Comparison of ENCODE assay signal across 1 cellular context in the genomic region with DNA sequence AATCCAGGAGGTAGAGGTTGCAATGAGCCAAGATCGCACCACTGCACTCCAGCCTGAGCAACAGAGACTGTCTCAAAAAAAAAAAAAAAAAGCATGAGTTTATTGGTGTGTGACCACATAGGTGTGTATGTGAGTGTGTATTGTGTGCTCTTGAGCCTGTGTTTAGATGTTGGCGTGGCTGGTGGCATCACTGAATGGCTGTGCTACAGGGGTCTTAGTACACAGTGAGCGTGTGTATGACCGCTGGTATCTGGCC.
TF ChIP-seq lines count a peak whose summit lies in the region.

No MANE protein-coding gene starts in this region.

TF ChIP-seq in K562, 482 proteins besides CTCF, POLR2A, EP300 and RAD21 (continues in another document):
- TF ChIP-seq ZNF668 (CRISPR knock-in tag; IDR thresholded peaks at IDR 0.05) (no peak), EHMT2 (IDR thresholded peaks at IDR 0.05) (no peak), STAT5A (IDR thresholded peaks at IDR 0.05; ENCODE audit: borderline replicate concordance, low read length) (no peak), CBFB (CRISPR knock-in tag; IDR thresholded peaks at IDR 0.05) (peak; percentile 74; the same call in 1 of the 2 replicates), CHD1 (IDR thresholded peaks at IDR 0.05; ENCODE audit: low read length) (peak; percentile 89), MECOM (CRISPR knock-in tag; IDR thresholded peaks at IDR 0.05) (peak; percentile 9; the same call in 1 of the 2 replicates), STAG1 (CRISPR knock-in tag; IDR thresholded peaks at IDR 0.05; ENCODE audit: borderline replicate concordance) (no peak; the same call in 1 of the 2 replicates), FOXK1 (CRISPR knock-in tag; IDR thresholded peaks at IDR 0.05; ENCODE audit: borderline replicate concordance) (peak; percentile 76; the same call in 1 of the 2 replicates), TEAD4 (IDR thresholded peaks at IDR 0.05; ENCODE audit: low read length) (no peak), TEAD4 (CRISPR knock-in tag; IDR thresholded peaks at IDR 0.05; ENCODE audit: borderline replicate concordance) (0 out of 2 replicates have a peak, but pooled peaks have one; percentile 54), ZKSCAN3 (CRISPR knock-in tag; IDR thresholded peaks at IDR 0.05) (no peak), NBN (IDR thresholded peaks at IDR 0.05; ENCODE audit: low read depth) (no peak), HLTF (IDR thresholded peaks at IDR 0.05) (0 out of 2 replicates have a peak, but pooled peaks have one; percentile 63), NELFE (IDR thresholded peaks at IDR 0.05; ENCODE audit: insufficient read depth, insufficient read length) (no peak), BRD9 (IDR thresholded peaks at IDR 0.05; ENCODE audit: low read depth, partially characterized antibody) (no peak), KDM4B (IDR thresholded peaks at IDR 0.05; ENCODE audit: borderline replicate concordance in 2 of 2, low read depth in 1 of 2) (no peak), FOXA3 (CRISPR knock-in tag; conservative IDR thresholded peaks at IDR 0.05 in 1 of 2, IDR thresholded peaks at IDR 0.05 in 1 of 2) (peak in 1 of 2 experiments; percentile 81; a peak in 2 of 4 replicates), ZNF282 (CRISPR knock-in tag; IDR thresholded peaks at IDR 0.05) (0 out of 2 replicates have a peak, but pooled peaks have one; percentile 37), C11orf30 (IDR thresholded peaks at IDR 0.05; ENCODE audit: low read depth) (no peak)
- TF ChIP-seq, protein P1, sequence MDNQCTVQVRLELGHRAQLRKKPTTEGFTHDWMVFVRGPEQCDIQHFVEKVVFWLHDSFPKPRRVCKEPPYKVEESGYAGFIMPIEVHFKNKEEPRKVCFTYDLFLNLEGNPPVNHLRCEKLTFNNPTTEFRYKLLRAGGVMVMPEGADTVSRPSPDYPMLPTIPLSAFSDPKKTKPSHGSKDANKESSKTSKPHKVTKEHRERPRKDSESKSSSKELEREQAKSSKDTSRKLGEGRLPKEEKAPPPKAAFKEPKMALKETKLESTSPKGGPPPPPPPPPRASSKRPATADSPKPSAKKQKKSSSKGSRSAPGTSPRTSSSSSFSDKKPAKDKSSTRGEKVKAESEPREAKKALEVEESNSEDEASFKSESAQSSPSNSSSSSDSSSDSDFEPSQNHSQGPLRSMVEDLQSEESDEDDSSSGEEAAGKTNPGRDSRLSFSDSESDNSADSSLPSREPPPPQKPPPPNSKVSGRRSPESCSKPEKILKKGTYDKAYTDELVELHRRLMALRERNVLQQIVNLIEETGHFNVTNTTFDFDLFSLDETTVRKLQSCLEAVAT (IDR thresholded peaks at IDR 0.05), result peak; percentile 14 to 37; a peak in 2 of 4 replicates
- TF ChIP-seq, protein P2, sequence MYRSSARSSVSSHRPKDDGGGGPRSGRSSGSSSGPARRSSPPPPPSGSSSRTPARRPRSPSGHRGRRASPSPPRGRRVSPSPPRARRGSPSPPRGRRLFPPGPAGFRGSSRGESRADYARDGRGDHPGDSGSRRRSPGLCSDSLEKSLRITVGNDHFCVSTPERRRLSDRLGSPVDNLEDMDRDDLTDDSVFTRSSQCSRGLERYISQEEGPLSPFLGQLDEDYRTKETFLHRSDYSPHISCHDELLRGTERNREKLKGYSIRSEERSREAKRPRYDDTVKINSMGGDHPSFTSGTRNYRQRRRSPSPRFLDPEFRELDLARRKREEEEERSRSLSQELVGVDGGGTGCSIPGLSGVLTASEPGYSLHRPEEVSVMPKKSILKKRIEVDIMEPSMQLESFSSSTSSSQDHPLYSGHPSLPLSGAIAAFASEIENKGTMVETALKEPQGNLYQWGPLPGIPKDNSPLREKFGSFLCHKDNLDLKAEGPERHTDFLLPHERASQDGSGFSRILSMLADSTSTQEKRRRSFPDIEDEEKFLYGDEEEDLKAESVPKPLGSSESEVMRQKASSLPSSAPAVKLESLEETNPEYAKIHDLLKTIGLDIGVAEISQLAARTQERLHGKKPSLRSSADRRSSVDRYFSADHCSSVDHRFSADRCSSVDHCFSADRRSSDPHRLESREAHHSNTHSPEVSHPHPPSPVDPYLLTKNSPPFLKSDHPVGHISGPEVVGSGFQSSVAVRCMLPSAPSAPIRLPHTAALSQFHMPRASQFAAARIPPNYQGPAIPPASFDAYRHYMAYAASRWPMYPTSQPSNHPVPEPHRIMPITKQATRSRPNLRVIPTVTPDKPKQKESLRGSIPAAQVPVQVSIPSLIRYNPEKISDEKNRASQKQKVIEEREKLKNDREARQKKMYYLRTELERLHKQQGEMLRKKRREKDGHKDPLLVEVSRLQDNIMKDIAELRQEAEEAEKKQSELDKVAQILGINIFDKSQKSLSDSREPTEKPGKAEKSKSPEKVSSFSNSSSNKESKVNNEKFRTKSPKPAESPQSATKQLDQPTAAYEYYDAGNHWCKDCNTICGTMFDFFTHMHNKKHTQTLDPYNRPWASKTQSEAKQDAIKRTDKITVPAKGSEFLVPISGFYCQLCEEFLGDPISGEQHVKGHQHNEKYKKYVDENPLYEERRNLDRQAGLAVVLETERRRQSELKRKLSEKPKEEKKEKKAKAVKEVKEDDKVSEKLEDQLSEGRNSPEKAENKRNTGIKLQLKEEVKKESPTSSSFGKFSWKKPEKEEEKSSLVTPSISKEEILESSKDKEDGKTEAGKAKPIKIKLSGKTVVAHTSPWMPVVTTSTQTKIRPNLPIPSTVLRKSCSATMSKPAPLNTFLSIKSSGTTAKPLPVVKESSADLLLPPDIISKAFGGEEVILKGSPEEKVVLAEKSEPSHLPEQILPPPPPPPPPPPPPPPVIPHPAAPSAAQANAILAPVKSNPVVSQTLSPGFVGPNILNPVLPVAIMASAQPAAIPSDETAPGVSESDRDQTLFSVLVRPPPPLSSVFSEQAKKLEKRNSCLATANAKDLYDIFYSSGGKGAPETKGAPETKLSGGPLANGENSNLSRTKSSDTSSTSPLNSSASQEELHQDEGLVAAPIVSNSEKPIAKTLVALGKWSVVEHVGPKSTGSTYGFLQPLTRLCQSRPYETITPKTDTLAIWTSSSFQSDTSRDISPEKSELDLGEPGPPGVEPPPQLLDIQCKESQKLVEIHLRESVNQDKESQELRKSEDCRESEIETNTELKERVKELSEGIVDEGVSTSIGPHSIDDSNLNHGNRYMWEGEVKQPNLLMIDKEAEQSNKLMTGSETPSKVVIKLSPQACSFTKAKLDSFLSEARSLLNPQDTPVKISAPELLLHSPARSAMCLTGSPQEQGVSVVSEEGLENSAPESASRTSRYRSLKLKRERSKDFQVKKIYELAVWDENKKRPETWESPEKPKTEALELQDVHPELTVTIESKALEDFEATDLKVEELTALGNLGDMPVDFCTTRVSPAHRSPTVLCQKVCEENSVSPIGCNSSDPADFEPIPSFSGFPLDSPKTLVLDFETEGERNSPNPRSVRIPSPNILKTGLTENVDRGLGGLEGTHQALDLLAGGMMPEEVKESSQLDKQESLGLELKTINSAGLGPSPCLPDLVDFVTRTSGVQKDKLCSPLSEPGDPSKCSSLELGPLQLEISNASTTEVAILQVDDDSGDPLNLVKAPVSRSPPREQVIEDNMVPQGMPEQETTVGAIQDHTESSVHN (IDR thresholded peaks at IDR 0.05; ENCODE audit: borderline replicate concordance in 1 of 2, low read depth in 1 of 2), result no peak
- TF ChIP-seq, protein P3, sequence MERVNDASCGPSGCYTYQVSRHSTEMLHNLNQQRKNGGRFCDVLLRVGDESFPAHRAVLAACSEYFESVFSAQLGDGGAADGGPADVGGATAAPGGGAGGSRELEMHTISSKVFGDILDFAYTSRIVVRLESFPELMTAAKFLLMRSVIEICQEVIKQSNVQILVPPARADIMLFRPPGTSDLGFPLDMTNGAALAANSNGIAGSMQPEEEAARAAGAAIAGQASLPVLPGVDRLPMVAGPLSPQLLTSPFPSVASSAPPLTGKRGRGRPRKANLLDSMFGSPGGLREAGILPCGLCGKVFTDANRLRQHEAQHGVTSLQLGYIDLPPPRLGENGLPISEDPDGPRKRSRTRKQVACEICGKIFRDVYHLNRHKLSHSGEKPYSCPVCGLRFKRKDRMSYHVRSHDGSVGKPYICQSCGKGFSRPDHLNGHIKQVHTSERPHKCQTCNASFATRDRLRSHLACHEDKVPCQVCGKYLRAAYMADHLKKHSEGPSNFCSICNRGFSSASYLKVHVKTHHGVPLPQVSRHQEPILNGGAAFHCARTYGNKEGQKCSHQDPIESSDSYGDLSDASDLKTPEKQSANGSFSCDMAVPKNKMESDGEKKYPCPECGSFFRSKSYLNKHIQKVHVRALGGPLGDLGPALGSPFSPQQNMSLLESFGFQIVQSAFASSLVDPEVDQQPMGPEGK (CRISPR knock-in tag; IDR thresholded peaks at IDR 0.05; ENCODE audit: borderline replicate concordance), result no peak
- TF ChIP-seq, protein P4, sequence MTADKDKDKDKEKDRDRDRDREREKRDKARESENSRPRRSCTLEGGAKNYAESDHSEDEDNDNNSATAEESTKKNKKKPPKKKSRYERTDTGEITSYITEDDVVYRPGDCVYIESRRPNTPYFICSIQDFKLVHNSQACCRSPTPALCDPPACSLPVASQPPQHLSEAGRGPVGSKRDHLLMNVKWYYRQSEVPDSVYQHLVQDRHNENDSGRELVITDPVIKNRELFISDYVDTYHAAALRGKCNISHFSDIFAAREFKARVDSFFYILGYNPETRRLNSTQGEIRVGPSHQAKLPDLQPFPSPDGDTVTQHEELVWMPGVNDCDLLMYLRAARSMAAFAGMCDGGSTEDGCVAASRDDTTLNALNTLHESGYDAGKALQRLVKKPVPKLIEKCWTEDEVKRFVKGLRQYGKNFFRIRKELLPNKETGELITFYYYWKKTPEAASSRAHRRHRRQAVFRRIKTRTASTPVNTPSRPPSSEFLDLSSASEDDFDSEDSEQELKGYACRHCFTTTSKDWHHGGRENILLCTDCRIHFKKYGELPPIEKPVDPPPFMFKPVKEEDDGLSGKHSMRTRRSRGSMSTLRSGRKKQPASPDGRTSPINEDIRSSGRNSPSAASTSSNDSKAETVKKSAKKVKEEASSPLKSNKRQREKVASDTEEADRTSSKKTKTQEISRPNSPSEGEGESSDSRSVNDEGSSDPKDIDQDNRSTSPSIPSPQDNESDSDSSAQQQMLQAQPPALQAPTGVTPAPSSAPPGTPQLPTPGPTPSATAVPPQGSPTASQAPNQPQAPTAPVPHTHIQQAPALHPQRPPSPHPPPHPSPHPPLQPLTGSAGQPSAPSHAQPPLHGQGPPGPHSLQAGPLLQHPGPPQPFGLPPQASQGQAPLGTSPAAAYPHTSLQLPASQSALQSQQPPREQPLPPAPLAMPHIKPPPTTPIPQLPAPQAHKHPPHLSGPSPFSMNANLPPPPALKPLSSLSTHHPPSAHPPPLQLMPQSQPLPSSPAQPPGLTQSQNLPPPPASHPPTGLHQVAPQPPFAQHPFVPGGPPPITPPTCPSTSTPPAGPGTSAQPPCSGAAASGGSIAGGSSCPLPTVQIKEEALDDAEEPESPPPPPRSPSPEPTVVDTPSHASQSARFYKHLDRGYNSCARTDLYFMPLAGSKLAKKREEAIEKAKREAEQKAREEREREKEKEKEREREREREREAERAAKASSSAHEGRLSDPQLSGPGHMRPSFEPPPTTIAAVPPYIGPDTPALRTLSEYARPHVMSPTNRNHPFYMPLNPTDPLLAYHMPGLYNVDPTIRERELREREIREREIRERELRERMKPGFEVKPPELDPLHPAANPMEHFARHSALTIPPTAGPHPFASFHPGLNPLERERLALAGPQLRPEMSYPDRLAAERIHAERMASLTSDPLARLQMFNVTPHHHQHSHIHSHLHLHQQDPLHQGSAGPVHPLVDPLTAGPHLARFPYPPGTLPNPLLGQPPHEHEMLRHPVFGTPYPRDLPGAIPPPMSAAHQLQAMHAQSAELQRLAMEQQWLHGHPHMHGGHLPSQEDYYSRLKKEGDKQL (CRISPR knock-in tag; IDR thresholded peaks at IDR 0.05; ENCODE audit: borderline replicate concordance), result no peak
- TF ChIP-seq, protein P5, sequence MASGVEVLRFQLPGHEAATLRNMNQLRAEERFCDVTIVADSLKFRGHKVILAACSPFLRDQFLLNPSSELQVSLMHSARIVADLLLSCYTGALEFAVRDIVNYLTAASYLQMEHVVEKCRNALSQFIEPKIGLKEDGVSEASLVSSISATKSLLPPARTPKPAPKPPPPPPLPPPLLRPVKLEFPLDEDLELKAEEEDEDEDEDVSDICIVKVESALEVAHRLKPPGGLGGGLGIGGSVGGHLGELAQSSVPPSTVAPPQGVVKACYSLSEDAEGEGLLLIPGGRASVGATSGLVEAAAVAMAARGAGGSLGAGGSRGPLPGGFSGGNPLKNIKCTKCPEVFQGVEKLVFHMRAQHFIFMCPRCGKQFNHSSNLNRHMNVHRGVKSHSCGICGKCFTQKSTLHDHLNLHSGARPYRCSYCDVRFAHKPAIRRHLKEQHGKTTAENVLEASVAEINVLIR (CRISPR knock-in tag; IDR thresholded peaks at IDR 0.05), result no peak
- TF ChIP-seq, protein P6, sequence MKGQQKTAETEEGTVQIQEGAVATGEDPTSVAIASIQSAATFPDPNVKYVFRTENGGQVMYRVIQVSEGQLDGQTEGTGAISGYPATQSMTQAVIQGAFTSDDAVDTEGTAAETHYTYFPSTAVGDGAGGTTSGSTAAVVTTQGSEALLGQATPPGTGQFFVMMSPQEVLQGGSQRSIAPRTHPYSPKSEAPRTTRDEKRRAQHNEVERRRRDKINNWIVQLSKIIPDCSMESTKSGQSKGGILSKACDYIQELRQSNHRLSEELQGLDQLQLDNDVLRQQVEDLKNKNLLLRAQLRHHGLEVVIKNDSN (CRISPR knock-in tag; IDR thresholded peaks at IDR 0.05), result peak; percentile 42; the same call in 1 of the 2 replicates
- TF ChIP-seq, protein P7, sequence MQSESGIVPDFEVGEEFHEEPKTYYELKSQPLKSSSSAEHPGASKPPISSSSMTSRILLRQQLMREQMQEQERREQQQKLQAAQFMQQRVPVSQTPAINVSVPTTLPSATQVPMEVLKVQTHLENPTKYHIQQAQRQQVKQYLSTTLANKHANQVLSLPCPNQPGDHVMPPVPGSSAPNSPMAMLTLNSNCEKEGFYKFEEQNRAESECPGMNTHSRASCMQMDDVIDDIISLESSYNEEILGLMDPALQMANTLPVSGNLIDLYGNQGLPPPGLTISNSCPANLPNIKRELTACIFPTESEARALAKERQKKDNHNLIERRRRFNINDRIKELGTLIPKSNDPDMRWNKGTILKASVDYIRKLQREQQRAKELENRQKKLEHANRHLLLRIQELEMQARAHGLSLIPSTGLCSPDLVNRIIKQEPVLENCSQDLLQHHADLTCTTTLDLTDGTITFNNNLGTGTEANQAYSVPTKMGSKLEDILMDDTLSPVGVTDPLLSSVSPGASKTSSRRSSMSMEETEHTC (IDR thresholded peaks at IDR 0.05), result no peak
- TF ChIP-seq, protein P8, sequence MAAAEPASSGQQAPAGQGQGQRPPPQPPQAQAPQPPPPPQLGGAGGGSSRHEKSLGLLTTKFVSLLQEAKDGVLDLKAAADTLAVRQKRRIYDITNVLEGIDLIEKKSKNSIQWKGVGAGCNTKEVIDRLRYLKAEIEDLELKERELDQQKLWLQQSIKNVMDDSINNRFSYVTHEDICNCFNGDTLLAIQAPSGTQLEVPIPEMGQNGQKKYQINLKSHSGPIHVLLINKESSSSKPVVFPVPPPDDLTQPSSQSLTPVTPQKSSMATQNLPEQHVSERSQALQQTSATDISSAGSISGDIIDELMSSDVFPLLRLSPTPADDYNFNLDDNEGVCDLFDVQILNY (CRISPR knock-in tag; IDR thresholded peaks at IDR 0.05), result 0 out of 2 replicates have a peak, but pooled peaks have one; percentile 15
- TF ChIP-seq, protein P9, sequence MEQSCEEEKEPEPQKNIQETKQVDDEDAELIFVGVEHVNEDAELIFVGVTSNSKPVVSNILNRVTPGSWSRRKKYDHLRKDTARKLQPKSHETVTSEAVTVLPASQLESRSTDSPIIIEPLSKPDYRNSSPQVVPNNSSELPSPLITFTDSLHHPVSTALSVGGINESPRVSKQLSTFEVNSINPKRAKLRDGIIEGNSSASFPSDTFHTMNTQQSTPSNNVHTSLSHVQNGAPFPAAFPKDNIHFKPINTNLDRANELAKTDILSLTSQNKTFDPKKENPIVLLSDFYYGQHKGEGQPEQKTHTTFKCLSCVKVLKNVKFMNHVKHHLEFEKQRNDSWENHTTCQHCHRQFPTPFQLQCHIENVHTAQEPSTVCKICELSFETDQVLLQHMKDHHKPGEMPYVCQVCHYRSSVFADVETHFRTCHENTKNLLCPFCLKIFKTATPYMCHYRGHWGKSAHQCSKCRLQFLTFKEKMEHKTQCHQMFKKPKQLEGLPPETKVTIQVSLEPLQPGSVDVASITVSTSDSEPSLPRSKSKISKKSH (CRISPR knock-in tag; IDR thresholded peaks at IDR 0.05), result no peak
